In genomic region chr12:63961048-63961447, GRCh38 we compare ENCODE assay signal across 24 cellular contexts.
"Had no signal": no experiment of that assay in that cellular context is flagged by ENCODE, and none has a peak within 500 bp of the region (broad histone marks: within the 10 kb centered on the region; RNA-seq: fewer than 3 reads in every experiment).

No MANE protein-coding gene starts in this region.

- DNase-seq: colonic mucosa; effector CD8-positive, alpha-beta T cell; endodermal cell; foreskin keratinocyte; heart right ventricle; hippocampal formation; left cardiac atrium; left lung; mesendoderm; midbrain; naive thymus-derived CD4-positive, alpha-beta T cell; right lobe of liver; stimulated activated CD4-positive, alpha-beta T cell treated with anti-CD3 and anti-CD28 coated beads, Interleukin-2, amount 100 ng/mL, for 24 hours; stimulated activated CD4-positive, alpha-beta T cell treated with anti-CD3 and anti-CD28 coated beads, Interleukin-4, amount 100 ng/mL, for 24 hours; stimulated activated naive B cell treated with anti-CD40 and anti-IgM and Interleukin-4, amounts not matched to agents 10 μg/mL and 1 μg/mL and 100 μg/mL, for 72 hours; stomach; thyroid gland; trophoblast cell had no signal

- H3K27ac ChIP-seq: colonic mucosa, epithelial cell of prostate, foreskin keratinocyte, gastroesophageal sphincter, heart right ventricle, left lung, neutrophil, parathyroid adenoma, right lobe of liver, stomach had no signal

- H3K36me3 ChIP-seq: colonic mucosa, gastroesophageal sphincter, heart right ventricle, left lung, neutrophil, right lobe of liver, stomach, thyroid gland had no signal

- H3K4me3 ChIP-seq: colonic mucosa, gastroesophageal sphincter, heart right ventricle, left lung, right lobe of liver, smooth muscle cell, stomach, thyroid gland had no signal

- H2AFZ ChIP-seq: parathyroid adenoma had no signal

- H3K27me3 ChIP-seq: colonic mucosa, foreskin keratinocyte, gastroesophageal sphincter, heart right ventricle, left lung, right lobe of liver, stomach, thyroid gland had no signal

- H3K9me3 ChIP-seq: colonic mucosa, gastroesophageal sphincter, heart right ventricle, left lung, neutrophil, right lobe of liver, stomach, thyroid gland had no signal

- H3K4me2 ChIP-seq: smooth muscle cell had no signal

- ATAC-seq: esophagus mucosa; foreskin keratinocyte; gastroesophageal sphincter; left cardiac atrium; left lung; naive thymus-derived CD4-positive, alpha-beta T cell; right lobe of liver; stimulated activated naive B cell treated with anti-CD40 and anti-IgM and Interleukin-4, amounts not matched to agents 10 μg/mL and 1 μg/mL and 100 μg/mL, for 72 hours had no signal

- H3K4me1 ChIP-seq: colonic mucosa, foreskin keratinocyte had no signal

- H3K9ac ChIP-seq: parathyroid adenoma had no signal
